8 cellular contexts compared by ENCODE assay signal in genomic region chr1:212950243-212951057, GRCh38. TPM values are rescaled to one million over a fixed set of nuclear protein-coding genes. Genes with fewer than 3 reads are reported as not detected.
A peak's percentile ranks its signal among the peaks of the same experiment; 100 is the strongest.
DNase-seq lines count a peak whose midpoint lies in the region; ATAC-seq and TF ChIP-seq lines count a peak whose summit lies in the region.

Gene VASH2 (plus strand): TSS chr1:212950541. CDS start chr1:212951543, 1,002 bp downstream.

- H3K9me3 Mint-ChIP-seq in activated CD4-positive, alpha-beta T cell treated with anti-CD3 and anti-CD28 coated beads, Interleukin-2, amount 10 ng/mL, durations not matched to agents 7 days and 5 days, result peaks cover 5% of the 10 kb centered on the region

- peak; percentile 16 for DNase-seq in AG09319 (ENCODE audit: extremely low read depth, low read depth)
- peak; percentile 93 for DNase-seq in NCI-H2227 (lab: John Stamatoyannopoulos, UW; ENCODE audit: unreplicated experiment)
- peak; percentile 73 for DNase-seq in activated CD4-positive, alpha-beta T cell treated with anti-CD3 and anti-CD28 coated beads, Interleukin-2, amount 10 ng/mL, durations not matched to agents 7 days and 5 days
- DNase-seq in effector CD4-positive, alpha-beta T cell, result peak; percentile 13
- peak; percentile 90 for DNase-seq in medulla oblongata (ENCODE audit: extremely low spot score)
- DNase-seq in stimulated activated CD4-positive, alpha-beta T cell treated with anti-CD3 and anti-CD28 coated beads, TNF-alpha, amount 100 ng/mL, for 48 hours (ENCODE audit: low read depth in 3 of 3), result peak; percentile 48 to 59 (median 52)

- no peak; the same call in none of the 2 replicates for TF ChIP-seq CTCF in AG09319 (IDR thresholded peaks at IDR 0.05; ENCODE audit: low read depth, low read length)

- peaks cover 11% of the 10 kb centered on the region for H3K4me1 Mint-ChIP-seq in activated CD4-positive, alpha-beta T cell treated with anti-CD3 and anti-CD28 coated beads, Interleukin-2, amount 10 ng/mL, durations not matched to agents 7 days and 5 days

- peak within 1 kb of the TSS; percentile 77 for H3K4me3 Mint-ChIP-seq in activated CD4-positive, alpha-beta T cell treated with anti-CD3 and anti-CD28 coated beads, Interleukin-2, amount 10 ng/mL, durations not matched to agents 7 days and 5 days

- H3K27me3 Mint-ChIP-seq in activated CD4-positive, alpha-beta T cell treated with anti-CD3 and anti-CD28 coated beads, Interleukin-2, amount 10 ng/mL, durations not matched to agents 7 days and 5 days, result peaks cover 67% of the 10 kb centered on the region

- CTCF ChIA-PET in activated CD4-positive, alpha-beta T cell treated with anti-CD3 and anti-CD28 coated beads, Interleukin-2, amount 10 ng/mL, durations not matched to agents 7 days and 5 days (lab: Charles Lee), result interaction anchor here (0.8 to 1.3 kb wide), 4 partner anchors 10 to 22 kb away, joined by 3 to 4 read pairs (median 3); no protein-coding TSS in a partner anchor

- POLR2A ChIA-PET in activated CD4-positive, alpha-beta T cell treated with anti-CD3 and anti-CD28 coated beads, Interleukin-2, amount 10 ng/mL, durations not matched to agents 7 days and 5 days (lab: Charles Lee), result interaction anchor here (0.7 kb wide), 1 partner anchor 1341 kb away, joined by 3 read pairs; no protein-coding TSS in a partner anchor

- H3K27ac Mint-ChIP-seq in activated CD4-positive, alpha-beta T cell treated with anti-CD3 and anti-CD28 coated beads, Interleukin-2, amount 10 ng/mL, durations not matched to agents 7 days and 5 days, result no peak within 1 kb of the TSS

- no peaks in the 10 kb centered on the region for H3K36me3 Mint-ChIP-seq in activated CD4-positive, alpha-beta T cell treated with anti-CD3 and anti-CD28 coated beads, Interleukin-2, amount 10 ng/mL, durations not matched to agents 7 days and 5 days (ENCODE audit: low read depth)

- ATAC-seq in GM18870 (IDR thresholded peaks at IDR 0.05; ENCODE audit: unreplicated experiment), result peak; percentile 77
- peak; percentile 90 for ATAC-seq in HG03103 (IDR thresholded peaks at IDR 0.05; ENCODE audit: low read depth, unreplicated experiment)

RNA-seq across cellular contexts. Expression of gene VASH2, which starts in this region (rescaled TPM):
- under 1 TPM in 1 of 2 experiments, not detected in 1; 0.12 TPM for total RNA-seq in activated CD4-positive, alpha-beta T cell treated with anti-CD3 and anti-CD28 coated beads, Interleukin-2, amount 10 ng/mL, durations not matched to agents 7 days and 5 days

Comparison
In these comparisons a context has a peak if more than half of its experiments do, and no peak if none do; other contexts are left out.
1. Peak in every context shown above with its lines: DNase-seq and ATAC-seq.
2. Peak in DNase-seq in activated CD4-positive, alpha-beta T cell treated with anti-CD3 and anti-CD28 coated beads, Interleukin-2, amount 10 ng/mL, durations not matched to agents 7 days and 5 days; RNA of the gene not detected or under 1 TPM.
3. DNase-seq: peak in every context shown above with its lines; median percentile 93 in NCI-H2227; 90 in medulla oblongata; 73 in activated CD4-positive, alpha-beta T cell treated with anti-CD3 and anti-CD28 coated beads, Interleukin-2, amount 10 ng/mL, durations not matched to agents 7 days and 5 days; 52 in stimulated activated CD4-positive, alpha-beta T cell treated with anti-CD3 and anti-CD28 coated beads, TNF-alpha, amount 100 ng/mL, for 48 hours; 16 in AG09319; 13 in effector CD4-positive, alpha-beta T cell.